Comparison of ENCODE assay signal across 1 cellular context in genomic region chr4:150367326-150367725, GRCh38.
TF ChIP-seq lines count a peak whose summit lies in the region.

No MANE protein-coding gene starts in this region.

TF ChIP-seq in GM23338, 12 proteins besides CTCF, POLR2A, EP300 and RAD21 (continued from another document):
- TF ChIP-seq, protein P1, sequence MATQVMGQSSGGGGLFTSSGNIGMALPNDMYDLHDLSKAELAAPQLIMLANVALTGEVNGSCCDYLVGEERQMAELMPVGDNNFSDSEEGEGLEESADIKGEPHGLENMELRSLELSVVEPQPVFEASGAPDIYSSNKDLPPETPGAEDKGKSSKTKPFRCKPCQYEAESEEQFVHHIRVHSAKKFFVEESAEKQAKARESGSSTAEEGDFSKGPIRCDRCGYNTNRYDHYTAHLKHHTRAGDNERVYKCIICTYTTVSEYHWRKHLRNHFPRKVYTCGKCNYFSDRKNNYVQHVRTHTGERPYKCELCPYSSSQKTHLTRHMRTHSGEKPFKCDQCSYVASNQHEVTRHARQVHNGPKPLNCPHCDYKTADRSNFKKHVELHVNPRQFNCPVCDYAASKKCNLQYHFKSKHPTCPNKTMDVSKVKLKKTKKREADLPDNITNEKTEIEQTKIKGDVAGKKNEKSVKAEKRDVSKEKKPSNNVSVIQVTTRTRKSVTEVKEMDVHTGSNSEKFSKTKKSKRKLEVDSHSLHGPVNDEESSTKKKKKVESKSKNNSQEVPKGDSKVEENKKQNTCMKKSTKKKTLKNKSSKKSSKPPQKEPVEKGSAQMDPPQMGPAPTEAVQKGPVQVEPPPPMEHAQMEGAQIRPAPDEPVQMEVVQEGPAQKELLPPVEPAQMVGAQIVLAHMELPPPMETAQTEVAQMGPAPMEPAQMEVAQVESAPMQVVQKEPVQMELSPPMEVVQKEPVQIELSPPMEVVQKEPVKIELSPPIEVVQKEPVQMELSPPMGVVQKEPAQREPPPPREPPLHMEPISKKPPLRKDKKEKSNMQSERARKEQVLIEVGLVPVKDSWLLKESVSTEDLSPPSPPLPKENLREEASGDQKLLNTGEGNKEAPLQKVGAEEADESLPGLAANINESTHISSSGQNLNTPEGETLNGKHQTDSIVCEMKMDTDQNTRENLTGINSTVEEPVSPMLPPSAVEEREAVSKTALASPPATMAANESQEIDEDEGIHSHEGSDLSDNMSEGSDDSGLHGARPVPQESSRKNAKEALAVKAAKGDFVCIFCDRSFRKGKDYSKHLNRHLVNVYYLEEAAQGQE (IDR thresholded peaks at IDR 0.05; ENCODE audit: unreplicated experiment): no peak
- TF ChIP-seq NANOG (IDR thresholded peaks at IDR 0.05; ENCODE audit: borderline replicate concordance) (peak; percentile 95), STAT1 (IDR thresholded peaks at IDR 0.05; ENCODE audit: unreplicated experiment) (no peak)
